Comparison of ENCODE assay signal across 14 cellular contexts in genomic region chr3:194399874-194400411, GRCh38. TPM values are rescaled to one million over a fixed set of nuclear protein-coding genes. Genes with fewer than 3 reads are reported as not detected.
"Had no signal": no experiment of that assay in that cellular context is flagged by ENCODE, and none has a peak within 500 bp of the region (broad histone marks: within the 10 kb centered on the region; RNA-seq: fewer than 3 reads in every experiment).

No MANE protein-coding gene starts in this region.

- ATAC-seq: activated naive CD4-positive, alpha-beta T cell treated with anti-CD3 and anti-CD28 coated beads, Interleukin-2, amount 50 U/mL, for 72 hours had no signal

- H3K27ac Mint-ChIP-seq: activated T-helper 2 cell treated with anti-CD3 and anti-CD28 coated beads, Interferon-gamma antibody, Interleukin-2, Interleukin-4, amounts not matched to agents 10 μg/mL and 5 μg/mL and 100 μg/mL, durations not matched to agents 14 hours and 24 hours and 36 hours; endodermal cell had no signal

- H3K4me3 Mint-ChIP-seq: endodermal cell, neural crest cell had no signal

- H3K9me3 Mint-ChIP-seq: activated naive CD4-positive, alpha-beta T cell treated with anti-CD3 and anti-CD28 coated beads, Interleukin-2, amount 50 U/mL, for 72 hours; activated T-helper 2 cell treated with anti-CD3 and anti-CD28 coated beads, Interferon-gamma antibody, Interleukin-2, Interleukin-4, amounts not matched to agents 10 μg/mL and 5 μg/mL and 100 μg/mL, durations not matched to agents 14 hours and 24 hours and 36 hours; endodermal cell; neural crest cell had no signal

- H3K36me3 Mint-ChIP-seq: activated naive CD4-positive, alpha-beta T cell treated with anti-CD3 and anti-CD28 coated beads, Interleukin-2, amount 50 U/mL, for 72 hours had no signal

- DNase-seq: aorta; dermis blood vessel endothelial cell; endodermal cell; erythroblast; ovary; stimulated activated CD4-positive, alpha-beta T cell treated with anti-CD3 and anti-CD28 coated beads, Interleukin-2, amount 100 ng/mL, for 48 hours; stimulated activated naive CD4-positive, alpha-beta T cell treated with Interleukin-2 at 50 U/mL for 16 hours had no signal

RNA-seq across cellular contexts. Expression of gene GP5, which starts 0.9 kb away (rescaled TPM):
- total RNA-seq: mesenteric fat pad, neural crest cell had no signal
- polyA plus RNA-seq: hepatocyte had no signal

RNA-seq across cellular contexts. Expression of gene LRRC15, which starts 30.4 kb away (rescaled TPM):
- total RNA-seq: activated naive CD4-positive, alpha-beta T cell treated with anti-CD3 and anti-CD28 coated beads, Interleukin-2, amount 50 U/mL, for 72 hours; activated T-helper 2 cell treated with anti-CD3 and anti-CD28 coated beads, Interferon-gamma antibody, Interleukin-2, Interleukin-4, amounts not matched to agents 10 μg/mL and 5 μg/mL and 100 μg/mL, durations not matched to agents 14 hours and 24 hours and 36 hours; cerebellum; hepatocyte; kidney epithelial cell; neural crest cell had no signal
- polyA plus RNA-seq: aorta, hepatocyte had no signal

RNA-seq across cellular contexts. Expression of gene CPN2, which starts 48.8 kb away (rescaled TPM):
- total RNA-seq: activated naive CD4-positive, alpha-beta T cell treated with anti-CD3 and anti-CD28 coated beads, Interleukin-2, amount 50 U/mL, for 72 hours; activated T-helper 2 cell treated with anti-CD3 and anti-CD28 coated beads, Interferon-gamma antibody, Interleukin-2, Interleukin-4, amounts not matched to agents 10 μg/mL and 5 μg/mL and 100 μg/mL, durations not matched to agents 14 hours and 24 hours and 36 hours; aorta; cerebellum; dermis blood vessel endothelial cell; kidney epithelial cell; neural crest cell had no signal
- polyA plus RNA-seq: aorta had no signal
